1 cellular context compared by ENCODE assay signal in the genomic region with DNA sequence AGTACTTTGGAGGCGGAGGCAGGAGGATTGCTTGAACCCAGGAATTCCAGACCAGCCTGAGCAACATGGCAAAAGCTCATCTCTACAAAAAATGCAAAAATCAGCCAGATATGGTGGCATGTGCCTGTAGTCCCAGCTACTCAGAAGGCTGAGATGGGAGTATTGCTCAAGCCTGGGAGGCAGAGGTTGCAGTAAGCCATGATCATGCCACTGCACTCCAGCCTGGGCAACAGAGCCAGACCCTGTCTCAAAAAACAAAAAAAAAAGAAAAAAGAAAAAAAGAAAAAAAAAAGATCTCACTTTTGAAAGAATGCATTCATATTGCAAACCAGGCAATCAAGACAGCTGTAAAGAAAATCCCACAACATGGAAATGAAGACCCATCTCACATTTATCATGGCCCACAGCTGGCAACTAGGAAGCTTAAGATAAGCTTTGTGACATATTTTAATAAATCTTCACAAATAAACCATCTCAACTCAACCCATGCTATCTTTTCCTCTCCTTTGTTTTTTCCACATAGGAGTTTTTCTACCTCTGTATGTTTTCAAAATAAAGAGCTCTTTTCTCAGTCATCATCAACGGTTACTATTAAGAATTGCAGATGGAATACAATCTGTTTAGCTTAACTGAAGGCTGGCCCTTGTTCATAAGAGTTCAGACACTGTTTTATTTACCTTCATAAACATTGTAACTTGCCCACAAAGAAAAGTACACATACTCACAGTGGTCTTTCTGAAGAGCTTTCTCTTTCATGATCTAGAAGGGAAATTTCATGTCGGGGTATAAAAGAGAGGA.
A peak's percentile ranks its signal among the peaks of the same experiment; 100 is the strongest.
TF ChIP-seq lines count a peak whose summit lies in the region.

No MANE protein-coding gene starts in this region.

TF ChIP-seq in HepG2, 621 proteins besides CTCF, POLR2A, EP300 and RAD21 (continued from another document and continues in another):
- TF ChIP-seq, protein P1, sequence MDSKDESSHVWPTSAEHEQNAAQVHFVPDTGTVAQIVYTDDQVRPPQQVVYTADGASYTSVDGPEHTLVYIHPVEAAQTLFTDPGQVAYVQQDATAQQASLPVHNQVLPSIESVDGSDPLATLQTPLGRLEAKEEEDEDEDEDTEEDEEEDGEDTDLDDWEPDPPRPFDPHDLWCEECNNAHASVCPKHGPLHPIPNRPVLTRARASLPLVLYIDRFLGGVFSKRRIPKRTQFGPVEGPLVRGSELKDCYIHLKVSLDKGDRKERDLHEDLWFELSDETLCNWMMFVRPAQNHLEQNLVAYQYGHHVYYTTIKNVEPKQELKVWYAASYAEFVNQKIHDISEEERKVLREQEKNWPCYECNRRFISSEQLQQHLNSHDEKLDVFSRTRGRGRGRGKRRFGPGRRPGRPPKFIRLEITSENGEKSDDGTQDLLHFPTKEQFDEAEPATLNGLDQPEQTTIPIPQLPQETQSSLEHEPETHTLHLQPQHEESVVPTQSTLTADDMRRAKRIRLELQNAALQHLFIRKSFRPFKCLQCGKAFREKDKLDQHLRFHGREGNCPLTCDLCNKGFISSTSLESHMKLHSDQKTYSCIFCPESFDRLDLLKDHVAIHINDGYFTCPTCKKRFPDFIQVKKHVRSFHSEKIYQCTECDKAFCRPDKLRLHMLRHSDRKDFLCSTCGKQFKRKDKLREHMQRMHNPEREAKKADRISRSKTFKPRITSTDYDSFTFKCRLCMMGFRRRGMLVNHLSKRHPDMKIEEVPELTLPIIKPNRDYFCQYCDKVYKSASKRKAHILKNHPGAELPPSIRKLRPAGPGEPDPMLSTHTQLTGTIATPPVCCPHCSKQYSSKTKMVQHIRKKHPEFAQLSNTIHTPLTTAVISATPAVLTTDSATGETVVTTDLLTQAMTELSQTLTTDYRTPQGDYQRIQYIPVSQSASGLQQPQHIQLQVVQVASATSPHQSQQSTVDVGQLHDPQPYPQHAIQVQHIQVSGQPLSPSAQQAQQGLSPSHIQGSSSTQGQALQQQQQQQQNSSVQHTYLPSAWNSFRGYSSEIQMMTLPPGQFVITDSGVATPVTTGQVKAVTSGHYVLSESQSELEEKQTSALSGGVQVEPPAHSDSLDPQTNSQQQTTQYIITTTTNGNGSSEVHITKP (CRISPR knock-in tag; IDR thresholded peaks at IDR 0.05; ENCODE audit: low read depth), result no peak
- no peak for TF ChIP-seq ZNF577 (CRISPR knock-in tag; IDR thresholded peaks at IDR 0.05; ENCODE audit: borderline replicate concordance, low read depth)
- TF ChIP-seq ARID2 (CRISPR knock-in tag; IDR thresholded peaks at IDR 0.05; ENCODE audit: borderline replicate concordance), result no peak
- TF ChIP-seq, protein P2, sequence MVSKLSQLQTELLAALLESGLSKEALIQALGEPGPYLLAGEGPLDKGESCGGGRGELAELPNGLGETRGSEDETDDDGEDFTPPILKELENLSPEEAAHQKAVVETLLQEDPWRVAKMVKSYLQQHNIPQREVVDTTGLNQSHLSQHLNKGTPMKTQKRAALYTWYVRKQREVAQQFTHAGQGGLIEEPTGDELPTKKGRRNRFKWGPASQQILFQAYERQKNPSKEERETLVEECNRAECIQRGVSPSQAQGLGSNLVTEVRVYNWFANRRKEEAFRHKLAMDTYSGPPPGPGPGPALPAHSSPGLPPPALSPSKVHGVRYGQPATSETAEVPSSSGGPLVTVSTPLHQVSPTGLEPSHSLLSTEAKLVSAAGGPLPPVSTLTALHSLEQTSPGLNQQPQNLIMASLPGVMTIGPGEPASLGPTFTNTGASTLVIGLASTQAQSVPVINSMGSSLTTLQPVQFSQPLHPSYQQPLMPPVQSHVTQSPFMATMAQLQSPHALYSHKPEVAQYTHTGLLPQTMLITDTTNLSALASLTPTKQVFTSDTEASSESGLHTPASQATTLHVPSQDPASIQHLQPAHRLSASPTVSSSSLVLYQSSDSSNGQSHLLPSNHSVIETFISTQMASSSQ (IDR thresholded peaks at IDR 0.05; ENCODE audit: low read depth), result peak; percentile 54
- TF ChIP-seq, protein P2 (CRISPR knock-in tag; IDR thresholded peaks at IDR 0.05; ENCODE audit: borderline replicate concordance), result peak; percentile 62; the same call in 1 of the 2 replicates
- no peak for TF ChIP-seq ZNF3 (CRISPR knock-in tag; IDR thresholded peaks at IDR 0.05)
- no peak for TF ChIP-seq ZNF572 (CRISPR knock-in tag; IDR thresholded peaks at IDR 0.05)
- no peak for TF ChIP-seq ISX (CRISPR knock-in tag; conservative IDR thresholded peaks at IDR 0.05)
- TF ChIP-seq ZNF773 (CRISPR knock-in tag; IDR thresholded peaks at IDR 0.05; ENCODE audit: borderline replicate concordance), result no peak
- TF ChIP-seq MBNL3 (CRISPR knock-in tag; conservative IDR thresholded peaks at IDR 0.05), result no peak
- no peak for TF ChIP-seq HOXA3 (CRISPR knock-in tag; IDR thresholded peaks at IDR 0.05)
- no peak for TF ChIP-seq TFAP4 (IDR thresholded peaks at IDR 0.05; ENCODE audit: borderline replicate concordance, low read depth)
- peak; percentile 35; the same call in 1 of the 2 replicates for TF ChIP-seq ERF (CRISPR knock-in tag; IDR thresholded peaks at IDR 0.05)
- TF ChIP-seq RXRA (CRISPR knock-in tag; IDR thresholded peaks at IDR 0.05), result no peak
- TF ChIP-seq, protein P3, sequence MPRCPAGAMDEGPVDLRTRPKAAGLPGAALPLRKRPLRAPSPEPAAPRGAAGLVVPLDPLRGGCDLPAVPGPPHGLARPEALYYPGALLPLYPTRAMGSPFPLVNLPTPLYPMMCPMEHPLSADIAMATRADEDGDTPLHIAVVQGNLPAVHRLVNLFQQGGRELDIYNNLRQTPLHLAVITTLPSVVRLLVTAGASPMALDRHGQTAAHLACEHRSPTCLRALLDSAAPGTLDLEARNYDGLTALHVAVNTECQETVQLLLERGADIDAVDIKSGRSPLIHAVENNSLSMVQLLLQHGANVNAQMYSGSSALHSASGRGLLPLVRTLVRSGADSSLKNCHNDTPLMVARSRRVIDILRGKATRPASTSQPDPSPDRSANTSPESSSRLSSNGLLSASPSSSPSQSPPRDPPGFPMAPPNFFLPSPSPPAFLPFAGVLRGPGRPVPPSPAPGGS (CRISPR knock-in tag; IDR thresholded peaks at IDR 0.05), result no peak
- peak; percentile 83 for TF ChIP-seq HOMEZ (CRISPR knock-in tag; IDR thresholded peaks at IDR 0.05; ENCODE audit: low read depth)
- no peak for TF ChIP-seq PHF8 (CRISPR knock-in tag; IDR thresholded peaks at IDR 0.05)
- TF ChIP-seq SP140L (CRISPR knock-in tag; IDR thresholded peaks at IDR 0.05; ENCODE audit: borderline replicate concordance), result no peak
- TF ChIP-seq, protein P4, sequence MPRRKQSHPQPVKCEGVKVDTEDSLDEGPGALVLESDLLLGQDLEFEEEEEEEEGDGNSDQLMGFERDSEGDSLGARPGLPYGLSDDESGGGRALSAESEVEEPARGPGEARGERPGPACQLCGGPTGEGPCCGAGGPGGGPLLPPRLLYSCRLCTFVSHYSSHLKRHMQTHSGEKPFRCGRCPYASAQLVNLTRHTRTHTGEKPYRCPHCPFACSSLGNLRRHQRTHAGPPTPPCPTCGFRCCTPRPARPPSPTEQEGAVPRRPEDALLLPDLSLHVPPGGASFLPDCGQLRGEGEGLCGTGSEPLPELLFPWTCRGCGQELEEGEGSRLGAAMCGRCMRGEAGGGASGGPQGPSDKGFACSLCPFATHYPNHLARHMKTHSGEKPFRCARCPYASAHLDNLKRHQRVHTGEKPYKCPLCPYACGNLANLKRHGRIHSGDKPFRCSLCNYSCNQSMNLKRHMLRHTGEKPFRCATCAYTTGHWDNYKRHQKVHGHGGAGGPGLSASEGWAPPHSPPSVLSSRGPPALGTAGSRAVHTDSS (CRISPR knock-in tag; conservative IDR thresholded peaks at IDR 0.05), result no peak
- TF ChIP-seq ATF4 (CRISPR knock-in tag; IDR thresholded peaks at IDR 0.05), result 0 out of 4 replicates have a peak, but pooled peaks of 1 of the 2 experiments have one; percentile 59
- no peak for TF ChIP-seq ZNF251 (CRISPR knock-in tag; IDR thresholded peaks at IDR 0.05)
- no peak for TF ChIP-seq EZH2 (conservative IDR thresholded peaks at IDR 0.05; ENCODE audit: low read depth, low read length)
- TF ChIP-seq, protein P5, sequence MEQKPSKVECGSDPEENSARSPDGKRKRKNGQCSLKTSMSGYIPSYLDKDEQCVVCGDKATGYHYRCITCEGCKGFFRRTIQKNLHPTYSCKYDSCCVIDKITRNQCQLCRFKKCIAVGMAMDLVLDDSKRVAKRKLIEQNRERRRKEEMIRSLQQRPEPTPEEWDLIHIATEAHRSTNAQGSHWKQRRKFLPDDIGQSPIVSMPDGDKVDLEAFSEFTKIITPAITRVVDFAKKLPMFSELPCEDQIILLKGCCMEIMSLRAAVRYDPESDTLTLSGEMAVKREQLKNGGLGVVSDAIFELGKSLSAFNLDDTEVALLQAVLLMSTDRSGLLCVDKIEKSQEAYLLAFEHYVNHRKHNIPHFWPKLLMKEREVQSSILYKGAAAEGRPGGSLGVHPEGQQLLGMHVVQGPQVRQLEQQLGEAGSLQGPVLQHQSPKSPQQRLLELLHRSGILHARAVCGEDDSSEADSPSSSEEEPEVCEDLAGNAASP (CRISPR knock-in tag; IDR thresholded peaks at IDR 0.05; ENCODE audit: borderline replicate concordance), result peak; percentile 52; the same call in 1 of the 2 replicates
- no peak for TF ChIP-seq ZNF740 (CRISPR knock-in tag; IDR thresholded peaks at IDR 0.05)
- TF ChIP-seq TOE1 (CRISPR knock-in tag; IDR thresholded peaks at IDR 0.05), result no peak
- TF ChIP-seq ZNF121 (CRISPR knock-in tag; IDR thresholded peaks at IDR 0.05), result peak; percentile 97
- TF ChIP-seq ZNF562 (CRISPR knock-in tag; IDR thresholded peaks at IDR 0.05; ENCODE audit: borderline replicate concordance), result no peak
- peak; percentile 30; the same call in 1 of the 2 replicates for TF ChIP-seq NCOR1 (IDR thresholded peaks at IDR 0.05; ENCODE audit: borderline replicate concordance, low read length)
- no peak for TF ChIP-seq HNF1B (CRISPR knock-in tag; IDR thresholded peaks at IDR 0.05)
- peak; percentile 82 for TF ChIP-seq BCL6 (CRISPR knock-in tag; IDR thresholded peaks at IDR 0.05)
- no peak for TF ChIP-seq PBX2 (CRISPR knock-in tag; IDR thresholded peaks at IDR 0.05)
- TF ChIP-seq ZNF841 (CRISPR knock-in tag; IDR thresholded peaks at IDR 0.05; ENCODE audit: borderline replicate concordance), result no peak
- TF ChIP-seq MIXL1 (CRISPR knock-in tag; IDR thresholded peaks at IDR 0.05), result 0 out of 2 replicates have a peak, but pooled peaks have one; percentile 16
- no peak for TF ChIP-seq ZSCAN31 (CRISPR knock-in tag; IDR thresholded peaks at IDR 0.05; ENCODE audit: low read depth)
- no peak for TF ChIP-seq ZNF558 (CRISPR knock-in tag; IDR thresholded peaks at IDR 0.05; ENCODE audit: borderline replicate concordance)
- no peak for TF ChIP-seq ADNP (CRISPR knock-in tag; IDR thresholded peaks at IDR 0.05)
- TF ChIP-seq SOX5 (CRISPR knock-in tag; IDR thresholded peaks at IDR 0.05; ENCODE audit: borderline replicate concordance), result peak; percentile 89; the same call in 1 of the 2 replicates
